Comparison of ENCODE assay signal across 16 cellular contexts in genomic region chr20:3803289-3803688, GRCh38. TPM values are rescaled to one million over a fixed set of nuclear protein-coding genes. Genes with fewer than 3 reads are reported as not detected.
DNase-seq lines count a peak whose midpoint lies in the region; ATAC-seq and TF ChIP-seq lines count a peak whose summit lies in the region.
"Had no signal": no experiment of that assay in that cellular context is flagged by ENCODE, and none has a peak within 500 bp of the region (broad histone marks: within the 10 kb centered on the region; RNA-seq: fewer than 3 reads in every experiment).

No MANE protein-coding gene starts in this region.

- H3K27me3 Mint-ChIP-seq in activated CD4-positive, alpha-beta T cell treated with anti-CD3 and anti-CD28 coated beads, Interleukin-2, amount 10 ng/mL, durations not matched to agents 24 days and 14 days = no peaks in the 10 kb centered on the region
- H3K27me3 Mint-ChIP-seq in CD8-positive, alpha-beta T cell (ENCODE audit: low read depth) = no peaks in the 10 kb centered on the region
- no peaks in the 10 kb centered on the region for H3K27me3 Mint-ChIP-seq in central memory CD8-positive, alpha-beta T cell
- no peaks in the 10 kb centered on the region for H3K27me3 Mint-ChIP-seq in naive thymus-derived CD8-positive, alpha-beta T cell

- intact Hi-C loops in activated CD4-positive, alpha-beta T cell treated with anti-CD3 and anti-CD28 coated beads, Interleukin-2, amount 10 ng/mL, durations not matched to agents 24 days and 14 days (cut with micrococcal nuclease) = no loop called here
- intact Hi-C loops in CD8-positive, alpha-beta T cell (cut with DNase I, micrococcal nuclease) = no loop called here

- H3K9me3 Mint-ChIP-seq in activated CD4-positive, alpha-beta T cell treated with anti-CD3 and anti-CD28 coated beads, Interleukin-2, amount 10 ng/mL, durations not matched to agents 24 days and 14 days = no peaks in the 10 kb centered on the region
- H3K9me3 Mint-ChIP-seq in CD8-positive, alpha-beta T cell = no peaks in the 10 kb centered on the region
- no peaks in the 10 kb centered on the region for H3K9me3 Mint-ChIP-seq in central memory CD8-positive, alpha-beta T cell
- H3K9me3 Mint-ChIP-seq in naive thymus-derived CD8-positive, alpha-beta T cell = no peaks in the 10 kb centered on the region

- no peak for TF ChIP-seq CTCF in CD8-positive, alpha-beta T cell (IDR thresholded peaks at IDR 0.05)

- peaks cover 69% of the 10 kb centered on the region for H3K4me1 ChIP-seq in CD8-positive, alpha-beta T cell (ENCODE audit: insufficient read depth, low read length)
- H3K4me1 ChIP-seq in SJCRH30 = peaks cover 45% of the 10 kb centered on the region

- H3K4me3 ChIP-seq in CD8-positive, alpha-beta T cell (ENCODE audit: low read depth, low read length) = no peak overlapping the region
- no peak overlapping the region for H3K4me3 ChIP-seq in SJCRH30
- H3K4me3 ChIP-seq: body of pancreas, heart right ventricle had no signal

- peaks cover 63% of the 10 kb centered on the region for H3K36me3 ChIP-seq in CD8-positive, alpha-beta T cell (ENCODE audit: insufficient read depth, low read length)
- H3K36me3 ChIP-seq in SJCRH30 = peaks cover 60% of the 10 kb centered on the region

- DNase-seq in activated CD4-positive, alpha-beta T cell treated with anti-CD3 and anti-CD28 coated beads, Interleukin-2, amount 10 ng/mL, durations not matched to agents 24 days and 14 days = no peak
- DNase-seq in activated CD4-positive, alpha-beta T cell treated with anti-CD3 and anti-CD28 coated beads for 4 hours = no peak
- DNase-seq in CD8-positive, alpha-beta T cell = no peak
- no peak for DNase-seq in central memory CD8-positive, alpha-beta T cell (ENCODE audit: low spot score in 2 of 2)
- DNase-seq in naive thymus-derived CD8-positive, alpha-beta T cell = peak in 1 of 10 donors; percentile 32
- no peak for DNase-seq in DMS53 treated with DMSO at 0.1 percent for 48 hours (lab: John Stamatoyannopoulos, UW; ENCODE audit: unreplicated experiment)
- DNase-seq in SJCRH30 = no peak
- DNase-seq: activated gamma-delta T cell treated with Interleukin-2 at 50 U/mL for 16 hours, body of pancreas, heart right ventricle, NCI-H524 treated with DMSO at 0.1 percent for 48 hours, SK-N-SH, trophoblast cell had no signal

- no peak overlapping the region for H3K27ac ChIP-seq in CD8-positive, alpha-beta T cell (ENCODE audit: low read depth, low read length)
- no peak overlapping the region for H3K27ac ChIP-seq in SJCRH30
- H3K27ac ChIP-seq: heart right ventricle, parathyroid adenoma had no signal

- no peak for ATAC-seq in CD8-positive, alpha-beta T cell
- no peak for ATAC-seq in central memory CD8-positive, alpha-beta T cell (replicated peaks; ENCODE audit: extremely low read depth, poor library complexity, severe bottlenecking)
- no peak for ATAC-seq in naive thymus-derived CD8-positive, alpha-beta T cell
- ATAC-seq in HG03139 (IDR thresholded peaks at IDR 0.05; ENCODE audit: unreplicated experiment) = no peak
- ATAC-seq: body of pancreas, heart right ventricle had no signal

- no peak overlapping the region for H3K4me3 Mint-ChIP-seq in activated CD4-positive, alpha-beta T cell treated with anti-CD3 and anti-CD28 coated beads, Interleukin-2, amount 10 ng/mL, durations not matched to agents 24 days and 14 days
- H3K4me3 Mint-ChIP-seq in CD8-positive, alpha-beta T cell = no peak overlapping the region
- peak overlapping the region; percentile 41 for H3K4me3 Mint-ChIP-seq in central memory CD8-positive, alpha-beta T cell
- H3K4me3 Mint-ChIP-seq in naive thymus-derived CD8-positive, alpha-beta T cell = peak overlapping the region in 1 of 10 donors; percentile 56

- H3K27me3 ChIP-seq in CD8-positive, alpha-beta T cell (ENCODE audit: insufficient read depth, low read length) = no peaks in the 10 kb centered on the region
- no peaks in the 10 kb centered on the region for H3K27me3 ChIP-seq in SJCRH30
- H3K27me3 ChIP-seq: body of pancreas, heart right ventricle had no signal

- POLR2A ChIA-PET in CD8-positive, alpha-beta T cell (lab: Charles Lee) = no interaction called here
- POLR2A ChIA-PET in naive thymus-derived CD8-positive, alpha-beta T cell (lab: Charles Lee) = no interaction called here

- H3K9me3 ChIP-seq in CD8-positive, alpha-beta T cell (ENCODE audit: low read length) = no peaks in the 10 kb centered on the region
- no peaks in the 10 kb centered on the region for H3K9me3 ChIP-seq in SJCRH30 (replicated peaks)
- H3K9me3 ChIP-seq: body of pancreas, heart right ventricle, SK-N-SH had no signal

- CTCF ChIA-PET in CD8-positive, alpha-beta T cell (lab: Charles Lee) = interaction anchor here (1.0 to 8.5 kb wide), 3 partner anchors 17 to 52 kb away, joined by 4 to 67 read pairs (median 4); partner anchors contain the start of genes AP5S1 and CENPB

- peaks cover 68% of the 10 kb centered on the region for H3K36me3 Mint-ChIP-seq in activated CD4-positive, alpha-beta T cell treated with anti-CD3 and anti-CD28 coated beads, Interleukin-2, amount 10 ng/mL, durations not matched to agents 24 days and 14 days (ENCODE audit: low read depth)
- H3K36me3 Mint-ChIP-seq in CD8-positive, alpha-beta T cell = peaks cover 83% of the 10 kb centered on the region
- peaks cover 65% of the 10 kb centered on the region for H3K36me3 Mint-ChIP-seq in central memory CD8-positive, alpha-beta T cell (ENCODE audit: insufficient read depth)
- peaks cover 9 to 80% (median 45%) of the 10 kb centered on the region in 3 donors for H3K36me3 Mint-ChIP-seq in naive thymus-derived CD8-positive, alpha-beta T cell

- peak overlapping the region; percentile 72 for H3K27ac Mint-ChIP-seq in activated CD4-positive, alpha-beta T cell treated with anti-CD3 and anti-CD28 coated beads, Interleukin-2, amount 10 ng/mL, durations not matched to agents 24 days and 14 days
- H3K27ac Mint-ChIP-seq in CD8-positive, alpha-beta T cell = peak overlapping the region; percentile 88
- H3K27ac Mint-ChIP-seq in central memory CD8-positive, alpha-beta T cell (ENCODE audit: low read depth) = no peak overlapping the region
- H3K27ac Mint-ChIP-seq in naive thymus-derived CD8-positive, alpha-beta T cell = peak overlapping the region; percentile 69 to 97 (median 92)

- H3K4me1 Mint-ChIP-seq in activated CD4-positive, alpha-beta T cell treated with anti-CD3 and anti-CD28 coated beads, Interleukin-2, amount 10 ng/mL, durations not matched to agents 24 days and 14 days = peaks cover 60% of the 10 kb centered on the region
- H3K4me1 Mint-ChIP-seq in CD8-positive, alpha-beta T cell (ENCODE audit: low read depth) = peaks cover 78% of the 10 kb centered on the region
- H3K4me1 Mint-ChIP-seq in central memory CD8-positive, alpha-beta T cell = peaks cover 84% of the 10 kb centered on the region
- H3K4me1 Mint-ChIP-seq in naive thymus-derived CD8-positive, alpha-beta T cell = peaks cover 45 to 89% (median 85%) of the 10 kb centered on the region in 4 donors

RNA-seq across cellular contexts. Expression of gene CDC25B, which starts 7.2 kb away (rescaled TPM):
- 70.7 and 75.5 TPM in 2 replicates for total RNA-seq in activated CD4-positive, alpha-beta T cell treated with anti-CD3 and anti-CD28 coated beads, Interleukin-2, amount 10 ng/mL, durations not matched to agents 24 days and 14 days
- total RNA-seq in CD8-positive, alpha-beta T cell = 100 to 1,000 TPM; 135 to 140 TPM
- total RNA-seq in naive thymus-derived CD8-positive, alpha-beta T cell = 100 to 1,000 TPM; 320 to 336 TPM
- polyA plus RNA-seq in naive thymus-derived CD8-positive, alpha-beta T cell = 10 to 100 TPM; 38.1 to 49.7 (median 42.0) TPM
- 75.1 and 78.8 TPM in 2 replicates for total RNA-seq in SJCRH30 (2014; rRNA removed; shearing (Covaris generic))

RNA-seq across cellular contexts. Expression of gene CENPB, which starts 16.7 kb away (rescaled TPM):
- 72.8 and 74.4 TPM in 2 replicates for total RNA-seq in activated CD4-positive, alpha-beta T cell treated with anti-CD3 and anti-CD28 coated beads, Interleukin-2, amount 10 ng/mL, durations not matched to agents 24 days and 14 days
- total RNA-seq in CD8-positive, alpha-beta T cell = 10 to 100 TPM; 23.2 to 24.1 TPM
- total RNA-seq in naive thymus-derived CD8-positive, alpha-beta T cell = 10 to 100 TPM; 45.8 to 48.6 TPM
- 1 to 10 TPM; 1.0 to 1.7 (median 1.4) TPM for polyA plus RNA-seq in naive thymus-derived CD8-positive, alpha-beta T cell
- total RNA-seq in SJCRH30 (2014; rRNA removed; shearing (Covaris generic)) = 34.6 and 36.7 TPM in 2 replicates

RNA-seq across cellular contexts. Expression of gene AP5S1, which starts 17.1 kb away (rescaled TPM):
- total RNA-seq in activated CD4-positive, alpha-beta T cell treated with anti-CD3 and anti-CD28 coated beads, Interleukin-2, amount 10 ng/mL, durations not matched to agents 24 days and 14 days = 13.0 and 13.5 TPM in 2 replicates
- 1 to 10 TPM; 5.2 to 6.3 TPM for total RNA-seq in CD8-positive, alpha-beta T cell
- total RNA-seq in naive thymus-derived CD8-positive, alpha-beta T cell = 10 to 100 TPM; 12.6 to 14.5 TPM
- polyA plus RNA-seq in naive thymus-derived CD8-positive, alpha-beta T cell = 10 to 100 TPM; 10.1 to 21.8 (median 19.3) TPM
- 8.9 and 9.4 TPM in 2 replicates for total RNA-seq in SJCRH30 (2014; rRNA removed; shearing (Covaris generic))

RNA-seq across cellular contexts. Expression of gene SPEF1, which starts 22.0 kb away (rescaled TPM):
- total RNA-seq in activated CD4-positive, alpha-beta T cell treated with anti-CD3 and anti-CD28 coated beads, Interleukin-2, amount 10 ng/mL, durations not matched to agents 24 days and 14 days = not detected in 2 replicates
- total RNA-seq in CD8-positive, alpha-beta T cell = under 1 TPM in 1 of 2 experiments, not detected in 1; 0.16 TPM
- total RNA-seq in naive thymus-derived CD8-positive, alpha-beta T cell = under 1 TPM in 1 of 2 experiments, not detected in 1; 0.33 TPM
- polyA plus RNA-seq in naive thymus-derived CD8-positive, alpha-beta T cell = not detected
- 0.08 and 0.16 TPM in 2 replicates for total RNA-seq in SJCRH30 (2014; rRNA removed; shearing (Covaris generic))
- total RNA-seq: skeletal muscle tissue had no signal

RNA-seq across cellular contexts. Expression of gene ADISSP, which starts 35.7 kb away (rescaled TPM):
- total RNA-seq in activated CD4-positive, alpha-beta T cell treated with anti-CD3 and anti-CD28 coated beads, Interleukin-2, amount 10 ng/mL, durations not matched to agents 24 days and 14 days = 62.9 and 68.8 TPM in 2 replicates
- total RNA-seq in CD8-positive, alpha-beta T cell = 10 to 100 TPM in 1 of 2 experiments, 1 to 10 TPM in 1; 9.6 to 10.7 TPM
- 10 to 100 TPM; 19.5 to 19.6 TPM for total RNA-seq in naive thymus-derived CD8-positive, alpha-beta T cell
- polyA plus RNA-seq in naive thymus-derived CD8-positive, alpha-beta T cell = 10 to 100 TPM; 17.6 to 32.4 (median 22.2) TPM
- 44.9 and 51.3 TPM in 2 replicates for total RNA-seq in SJCRH30 (2014; rRNA removed; shearing (Covaris generic))
